1 cellular context compared by ENCODE assay signal in the genomic region with DNA sequence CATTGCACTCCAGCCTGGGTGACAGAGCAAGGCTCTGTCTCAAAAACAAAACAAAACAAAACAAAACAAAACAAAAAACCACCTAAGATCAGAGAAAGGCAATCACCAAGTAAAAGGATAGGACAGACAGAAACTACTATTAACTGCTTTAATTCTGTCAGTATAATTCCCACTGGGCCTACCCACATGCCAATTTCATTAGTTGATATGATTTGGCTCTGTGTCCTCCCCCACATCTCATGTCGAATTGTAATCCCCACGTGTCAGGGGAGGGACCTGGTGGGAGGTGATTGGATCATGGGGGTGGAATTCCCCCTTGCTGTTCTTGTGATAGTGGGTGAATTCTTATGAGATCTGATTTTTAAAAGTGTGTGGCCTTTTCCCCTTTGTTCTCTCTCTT.
TF ChIP-seq lines count a peak whose summit lies in the region.

No MANE protein-coding gene starts in this region.

TF ChIP-seq in GM12878, 131 proteins besides CTCF, POLR2A, EP300 and RAD21 (continued from another document):
- TF ChIP-seq, protein P1, sequence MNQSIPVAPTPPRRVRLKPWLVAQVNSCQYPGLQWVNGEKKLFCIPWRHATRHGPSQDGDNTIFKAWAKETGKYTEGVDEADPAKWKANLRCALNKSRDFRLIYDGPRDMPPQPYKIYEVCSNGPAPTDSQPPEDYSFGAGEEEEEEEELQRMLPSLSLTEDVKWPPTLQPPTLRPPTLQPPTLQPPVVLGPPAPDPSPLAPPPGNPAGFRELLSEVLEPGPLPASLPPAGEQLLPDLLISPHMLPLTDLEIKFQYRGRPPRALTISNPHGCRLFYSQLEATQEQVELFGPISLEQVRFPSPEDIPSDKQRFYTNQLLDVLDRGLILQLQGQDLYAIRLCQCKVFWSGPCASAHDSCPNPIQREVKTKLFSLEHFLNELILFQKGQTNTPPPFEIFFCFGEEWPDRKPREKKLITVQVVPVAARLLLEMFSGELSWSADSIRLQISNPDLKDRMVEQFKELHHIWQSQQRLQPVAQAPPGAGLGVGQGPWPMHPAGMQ (IDR thresholded peaks at IDR 0.05; ENCODE audit: borderline replicate concordance) = no peak
- no peak for TF ChIP-seq ZNF384 (IDR thresholded peaks at IDR 0.05; ENCODE audit: borderline replicate concordance, low read depth, low read length)
- peak in 1 of 2 experiments; percentile 41; a peak in 1 of 4 replicates for TF ChIP-seq BHLHE40 (IDR thresholded peaks at IDR 0.05; ENCODE audit: borderline replicate concordance in 1 of 2, low read depth in 2 of 2, low read length in 1 of 2)
- TF ChIP-seq, protein P2, sequence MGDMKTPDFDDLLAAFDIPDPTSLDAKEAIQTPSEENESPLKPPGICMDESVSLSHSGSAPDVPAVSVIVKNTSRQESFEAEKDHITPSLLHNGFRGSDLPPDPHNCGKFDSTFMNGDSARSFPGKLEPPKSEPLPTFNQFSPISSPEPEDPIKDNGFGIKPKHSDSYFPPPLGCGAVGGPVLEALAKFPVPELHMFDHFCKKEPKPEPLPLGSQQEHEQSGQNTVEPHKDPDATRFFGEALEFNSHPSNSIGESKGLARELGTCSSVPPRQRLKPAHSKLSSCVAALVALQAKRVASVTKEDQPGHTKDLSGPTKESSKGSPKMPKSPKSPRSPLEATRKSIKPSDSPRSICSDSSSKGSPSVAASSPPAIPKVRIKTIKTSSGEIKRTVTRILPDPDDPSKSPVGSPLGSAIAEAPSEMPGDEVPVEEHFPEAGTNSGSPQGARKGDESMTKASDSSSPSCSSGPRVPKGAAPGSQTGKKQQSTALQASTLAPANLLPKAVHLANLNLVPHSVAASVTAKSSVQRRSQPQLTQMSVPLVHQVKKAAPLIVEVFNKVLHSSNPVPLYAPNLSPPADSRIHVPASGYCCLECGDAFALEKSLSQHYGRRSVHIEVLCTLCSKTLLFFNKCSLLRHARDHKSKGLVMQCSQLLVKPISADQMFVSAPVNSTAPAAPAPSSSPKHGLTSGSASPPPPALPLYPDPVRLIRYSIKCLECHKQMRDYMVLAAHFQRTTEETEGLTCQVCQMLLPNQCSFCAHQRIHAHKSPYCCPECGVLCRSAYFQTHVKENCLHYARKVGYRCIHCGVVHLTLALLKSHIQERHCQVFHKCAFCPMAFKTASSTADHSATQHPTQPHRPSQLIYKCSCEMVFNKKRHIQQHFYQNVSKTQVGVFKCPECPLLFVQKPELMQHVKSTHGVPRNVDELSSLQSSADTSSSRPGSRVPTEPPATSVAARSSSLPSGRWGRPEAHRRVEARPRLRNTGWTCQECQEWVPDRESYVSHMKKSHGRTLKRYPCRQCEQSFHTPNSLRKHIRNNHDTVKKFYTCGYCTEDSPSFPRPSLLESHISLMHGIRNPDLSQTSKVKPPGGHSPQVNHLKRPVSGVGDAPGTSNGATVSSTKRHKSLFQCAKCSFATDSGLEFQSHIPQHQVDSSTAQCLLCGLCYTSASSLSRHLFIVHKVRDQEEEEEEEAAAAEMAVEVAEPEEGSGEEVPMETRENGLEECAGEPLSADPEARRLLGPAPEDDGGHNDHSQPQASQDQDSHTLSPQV (IDR thresholded peaks at IDR 0.05) = no peak
- TF ChIP-seq, protein P3, sequence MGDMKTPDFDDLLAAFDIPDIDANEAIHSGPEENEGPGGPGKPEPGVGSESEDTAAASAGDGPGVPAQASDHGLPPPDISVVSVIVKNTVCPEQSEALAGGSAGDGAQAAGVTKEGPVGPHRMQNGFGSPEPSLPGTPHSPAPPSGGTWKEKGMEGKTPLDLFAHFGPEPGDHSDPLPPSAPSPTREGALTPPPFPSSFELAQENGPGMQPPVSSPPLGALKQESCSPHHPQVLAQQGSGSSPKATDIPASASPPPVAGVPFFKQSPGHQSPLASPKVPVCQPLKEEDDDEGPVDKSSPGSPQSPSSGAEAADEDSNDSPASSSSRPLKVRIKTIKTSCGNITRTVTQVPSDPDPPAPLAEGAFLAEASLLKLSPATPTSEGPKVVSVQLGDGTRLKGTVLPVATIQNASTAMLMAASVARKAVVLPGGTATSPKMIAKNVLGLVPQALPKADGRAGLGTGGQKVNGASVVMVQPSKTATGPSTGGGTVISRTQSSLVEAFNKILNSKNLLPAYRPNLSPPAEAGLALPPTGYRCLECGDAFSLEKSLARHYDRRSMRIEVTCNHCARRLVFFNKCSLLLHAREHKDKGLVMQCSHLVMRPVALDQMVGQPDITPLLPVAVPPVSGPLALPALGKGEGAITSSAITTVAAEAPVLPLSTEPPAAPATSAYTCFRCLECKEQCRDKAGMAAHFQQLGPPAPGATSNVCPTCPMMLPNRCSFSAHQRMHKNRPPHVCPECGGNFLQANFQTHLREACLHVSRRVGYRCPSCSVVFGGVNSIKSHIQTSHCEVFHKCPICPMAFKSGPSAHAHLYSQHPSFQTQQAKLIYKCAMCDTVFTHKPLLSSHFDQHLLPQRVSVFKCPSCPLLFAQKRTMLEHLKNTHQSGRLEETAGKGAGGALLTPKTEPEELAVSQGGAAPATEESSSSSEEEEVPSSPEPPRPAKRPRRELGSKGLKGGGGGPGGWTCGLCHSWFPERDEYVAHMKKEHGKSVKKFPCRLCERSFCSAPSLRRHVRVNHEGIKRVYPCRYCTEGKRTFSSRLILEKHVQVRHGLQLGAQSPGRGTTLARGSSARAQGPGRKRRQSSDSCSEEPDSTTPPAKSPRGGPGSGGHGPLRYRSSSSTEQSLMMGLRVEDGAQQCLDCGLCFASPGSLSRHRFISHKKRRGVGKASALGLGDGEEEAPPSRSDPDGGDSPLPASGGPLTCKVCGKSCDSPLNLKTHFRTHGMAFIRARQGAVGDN (IDR thresholded peaks at IDR 0.05) = 0 out of 2 replicates have a peak, but pooled peaks have one; percentile 40
